35 cellular contexts compared by ENCODE assay signal in the genomic region with DNA sequence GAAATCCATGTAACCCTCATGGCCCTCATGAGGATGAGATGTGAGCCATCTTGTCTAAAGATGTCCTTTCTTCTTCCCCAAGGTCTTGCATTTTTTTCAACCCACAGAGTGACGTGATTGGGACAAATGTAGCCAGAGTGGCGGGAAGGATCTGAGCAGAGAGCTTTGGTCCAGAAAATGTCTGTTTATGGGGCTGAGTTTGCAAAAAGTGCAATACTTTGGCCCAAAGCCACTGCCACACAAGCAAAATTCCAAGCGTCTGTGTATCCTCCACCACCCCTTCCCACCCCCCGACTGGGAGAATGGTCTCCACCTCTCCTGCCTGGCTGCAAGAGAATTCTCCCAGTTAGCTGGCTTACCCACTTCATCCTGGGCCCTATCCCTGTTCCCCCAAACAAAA.
"Had no signal": no experiment of that assay in that cellular context is flagged by ENCODE, and none has a peak within 500 bp of the region (broad histone marks: within the 10 kb centered on the region; RNA-seq: fewer than 3 reads in every experiment).

No MANE protein-coding gene starts in this region.

- ATAC-seq: activated naive CD4-positive, alpha-beta T cell treated with anti-CD3 and anti-CD28 coated beads, Interleukin-2, amount 50 U/mL, for 72 hours; activated T-cell treated with anti-CD3 and anti-CD28 coated beads, Interleukin-2, amount 50 U/mL, for 4 hours; body of pancreas; PC-3; SK-N-SH treated with all-trans-retinoic acid at 6 μM for 48 hours had no signal

- H3K27me3 ChIP-seq: adrenal gland, body of pancreas, breast epithelium, Peyer's patch, SJSA1 had no signal

- H3K9ac ChIP-seq: KMS-11 had no signal

- H3K4me1 ChIP-seq: adrenal gland, breast epithelium, Peyer's patch, SJSA1 had no signal

- H3K4me1 Mint-ChIP-seq: activated CD4-positive, alpha-beta T cell treated with anti-CD3 and anti-CD28 coated beads, Interleukin-2, amount 10 ng/mL, durations not matched to agents 7 days and 5 days had no signal

- H3K27ac ChIP-seq: adrenal gland, body of pancreas, breast epithelium, KMS-11, Peyer's patch, SJSA1, WERI-Rb-1 had no signal

- H3K9me3 Mint-ChIP-seq: activated CD4-positive, alpha-beta memory T cell treated with anti-CD3 and anti-CD28 coated beads for 36 hours; activated CD4-positive, alpha-beta T cell treated with anti-CD3 and anti-CD28 coated beads, Interleukin-2, amount 10 ng/mL, durations not matched to agents 7 days and 5 days; activated naive CD4-positive, alpha-beta T cell treated with anti-CD3 and anti-CD28 coated beads for 36 hours; activated naive CD4-positive, alpha-beta T cell treated with anti-CD3 and anti-CD28 coated beads, Interleukin-2, amount 50 U/mL, for 72 hours; activated T-cell treated with anti-CD3 and anti-CD28 coated beads, Interleukin-2, amount 50 U/mL, for 4 hours; activated T-helper 1 cell treated with anti-CD3 and anti-CD28 coated beads, Interleukin-12 subunit alpha, Interleukin-12 subunit beta, Interleukin-2, Interleukin-4 antibody, amounts not matched to agents 30 ng/mL and 10 ng/mL and 1 ng/mL, durations not matched to agents 14 hours and 24 hours and 36 hours had no signal

- DNase-seq: activated CD4-positive, alpha-beta memory T cell treated with anti-CD3 and anti-CD28 coated beads for 36 hours; activated CD4-positive, alpha-beta T cell treated with anti-CD3 and anti-CD28 coated beads, Interleukin-2, amount 10 ng/mL, durations not matched to agents 7 days and 5 days; activated CD8-positive, alpha-beta memory T cell treated with anti-CD3 and anti-CD28 coated beads, Interleukin-2, amount 50 U/mL, for 4 hours; activated gamma-delta T cell treated with Interleukin-2 at 50 U/mL for 16 hours; activated naive CD4-positive, alpha-beta T cell treated with anti-CD3 and anti-CD28 coated beads for 36 hours; activated T-cell treated with anti-CD3 and anti-CD28 coated beads for 4 hours; activated T-cell treated with anti-CD3 and anti-CD28 coated beads, Interleukin-2, amount 50 U/mL, for 4 hours; adrenal gland; body of pancreas; MM.1S; MV-4-11; NCI-H1417; NCI-H146; NCI-H187; NCI-H2029 treated with DMSO at 0.1 percent for 48 hours; NCI-H2107; NCI-H2171; NCI-H510A; NCI-H526; NCI-H748 treated with DMSO at 0.1 percent for 48 hours; NK-92 treated with Interleukin-12 subunit alpha and Interleukin-12 subunit beta, amount 100 ng/mL, for 24 hours; PC-3; Peyer's patch; RPMI8226; SHP77 treated with DMSO at 0.1 percent for 48 hours; T-helper 1 cell; T-helper 2 cell; T-helper 9 cell; WERI-Rb-1 had no signal

- H3K4me2 ChIP-seq: KMS-11 had no signal

- H3K27me3 Mint-ChIP-seq: activated CD4-positive, alpha-beta memory T cell treated with anti-CD3 and anti-CD28 coated beads for 36 hours had no signal

- H3K27ac Mint-ChIP-seq: activated CD4-positive, alpha-beta memory T cell treated with anti-CD3 and anti-CD28 coated beads for 36 hours; activated CD4-positive, alpha-beta T cell treated with anti-CD3 and anti-CD28 coated beads, Interleukin-2, amount 10 ng/mL, durations not matched to agents 7 days and 5 days; activated naive CD4-positive, alpha-beta T cell treated with anti-CD3 and anti-CD28 coated beads for 36 hours; activated naive CD4-positive, alpha-beta T cell treated with anti-CD3 and anti-CD28 coated beads, Interleukin-2, amount 50 U/mL, for 72 hours; activated T-helper 1 cell treated with anti-CD3 and anti-CD28 coated beads, Interleukin-12 subunit alpha, Interleukin-12 subunit beta, Interleukin-2, Interleukin-4 antibody, amounts not matched to agents 30 ng/mL and 10 ng/mL and 1 ng/mL, durations not matched to agents 14 hours and 24 hours and 36 hours had no signal

- H3K4me3 Mint-ChIP-seq: activated CD4-positive, alpha-beta memory T cell treated with anti-CD3 and anti-CD28 coated beads for 36 hours; activated CD4-positive, alpha-beta T cell treated with anti-CD3 and anti-CD28 coated beads, Interleukin-2, amount 10 ng/mL, durations not matched to agents 7 days and 5 days; activated naive CD4-positive, alpha-beta T cell treated with anti-CD3 and anti-CD28 coated beads for 36 hours; activated T-cell treated with anti-CD3 and anti-CD28 coated beads, Interleukin-2, amount 50 U/mL, for 4 hours; activated T-helper 1 cell treated with anti-CD3 and anti-CD28 coated beads, Interleukin-12 subunit alpha, Interleukin-12 subunit beta, Interleukin-2, Interleukin-4 antibody, amounts not matched to agents 30 ng/mL and 10 ng/mL and 1 ng/mL, durations not matched to agents 14 hours and 24 hours and 36 hours had no signal

- H3K36me3 Mint-ChIP-seq: activated CD4-positive, alpha-beta memory T cell treated with anti-CD3 and anti-CD28 coated beads for 36 hours; activated naive CD4-positive, alpha-beta T cell treated with anti-CD3 and anti-CD28 coated beads, Interleukin-2, amount 50 U/mL, for 72 hours had no signal

- H3K36me3 ChIP-seq: adrenal gland, breast epithelium, Peyer's patch, SJSA1, WERI-Rb-1 had no signal

- H3K9me3 ChIP-seq: adrenal gland, body of pancreas, Peyer's patch, SJSA1 had no signal

- H3K4me3 ChIP-seq: adrenal gland, body of pancreas, breast epithelium, Peyer's patch, SJSA1 had no signal
